2 cellular contexts compared by ENCODE assay signal in the genomic region with DNA sequence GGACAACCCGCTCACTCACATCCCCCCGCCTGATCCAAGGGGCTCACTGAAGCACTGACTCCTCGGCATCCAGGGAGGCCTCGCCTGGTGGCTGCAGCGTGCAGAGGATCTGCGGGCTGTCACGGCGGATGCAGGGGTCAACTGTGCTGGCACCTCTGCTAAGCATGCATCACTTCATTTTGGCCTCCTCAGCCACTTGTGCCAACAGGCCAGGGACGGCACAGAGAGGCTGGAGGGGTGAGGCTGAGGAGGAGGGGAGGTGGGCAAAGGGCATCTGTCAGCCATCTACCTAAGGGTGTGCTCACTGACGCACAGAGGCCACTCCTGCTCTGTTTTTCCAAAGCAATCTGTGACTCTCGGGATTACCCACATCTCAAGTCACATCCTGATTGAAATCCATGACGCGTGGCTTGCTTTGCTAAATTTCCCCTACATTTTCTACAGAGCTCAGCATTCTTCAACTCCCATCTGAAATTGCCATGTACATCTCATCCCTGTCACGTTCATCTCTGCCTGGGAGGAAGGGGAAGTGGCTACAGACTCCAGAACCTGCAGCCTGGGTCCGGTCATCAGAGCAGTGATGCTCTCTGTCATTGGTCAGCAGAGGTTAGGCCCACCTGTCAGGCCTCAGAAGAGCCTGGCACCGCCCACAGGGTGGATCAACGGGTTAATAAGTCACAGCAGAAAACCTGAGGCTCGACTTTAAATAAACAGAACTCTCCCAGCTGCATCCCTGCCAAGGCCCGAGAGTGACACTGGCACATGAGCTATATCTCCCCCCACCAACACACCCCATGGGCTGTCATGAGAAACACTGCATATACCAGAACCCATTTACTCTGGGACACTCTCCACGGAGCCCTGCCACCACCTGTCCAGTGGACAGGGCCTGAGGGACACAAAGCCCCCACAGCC.
A peak's percentile ranks its signal among the peaks of the same experiment; 100 is the strongest.
TF ChIP-seq lines count a peak whose summit lies in the region.

No MANE protein-coding gene starts in this region.

TF ChIP-seq in HCT116, 20 proteins besides CTCF, POLR2A, EP300 and RAD21:
- TF ChIP-seq ZFX (IDR thresholded peaks at IDR 0.05), result no peak
- no peak for TF ChIP-seq EGR1 (IDR thresholded peaks at IDR 0.05; ENCODE audit: low read depth)
- no peak for TF ChIP-seq EZH2phosphoT487 (IDR thresholded peaks at IDR 0.05; ENCODE audit: borderline replicate concordance)
- no peak for TF ChIP-seq SRF (IDR thresholded peaks at IDR 0.05; ENCODE audit: low read depth)
- no peak for TF ChIP-seq JUND (IDR thresholded peaks at IDR 0.05)
- no peak for TF ChIP-seq POLR2AphosphoS5 (IDR thresholded peaks at IDR 0.05; ENCODE audit: low read depth, low read length)
- TF ChIP-seq, protein P1, sequence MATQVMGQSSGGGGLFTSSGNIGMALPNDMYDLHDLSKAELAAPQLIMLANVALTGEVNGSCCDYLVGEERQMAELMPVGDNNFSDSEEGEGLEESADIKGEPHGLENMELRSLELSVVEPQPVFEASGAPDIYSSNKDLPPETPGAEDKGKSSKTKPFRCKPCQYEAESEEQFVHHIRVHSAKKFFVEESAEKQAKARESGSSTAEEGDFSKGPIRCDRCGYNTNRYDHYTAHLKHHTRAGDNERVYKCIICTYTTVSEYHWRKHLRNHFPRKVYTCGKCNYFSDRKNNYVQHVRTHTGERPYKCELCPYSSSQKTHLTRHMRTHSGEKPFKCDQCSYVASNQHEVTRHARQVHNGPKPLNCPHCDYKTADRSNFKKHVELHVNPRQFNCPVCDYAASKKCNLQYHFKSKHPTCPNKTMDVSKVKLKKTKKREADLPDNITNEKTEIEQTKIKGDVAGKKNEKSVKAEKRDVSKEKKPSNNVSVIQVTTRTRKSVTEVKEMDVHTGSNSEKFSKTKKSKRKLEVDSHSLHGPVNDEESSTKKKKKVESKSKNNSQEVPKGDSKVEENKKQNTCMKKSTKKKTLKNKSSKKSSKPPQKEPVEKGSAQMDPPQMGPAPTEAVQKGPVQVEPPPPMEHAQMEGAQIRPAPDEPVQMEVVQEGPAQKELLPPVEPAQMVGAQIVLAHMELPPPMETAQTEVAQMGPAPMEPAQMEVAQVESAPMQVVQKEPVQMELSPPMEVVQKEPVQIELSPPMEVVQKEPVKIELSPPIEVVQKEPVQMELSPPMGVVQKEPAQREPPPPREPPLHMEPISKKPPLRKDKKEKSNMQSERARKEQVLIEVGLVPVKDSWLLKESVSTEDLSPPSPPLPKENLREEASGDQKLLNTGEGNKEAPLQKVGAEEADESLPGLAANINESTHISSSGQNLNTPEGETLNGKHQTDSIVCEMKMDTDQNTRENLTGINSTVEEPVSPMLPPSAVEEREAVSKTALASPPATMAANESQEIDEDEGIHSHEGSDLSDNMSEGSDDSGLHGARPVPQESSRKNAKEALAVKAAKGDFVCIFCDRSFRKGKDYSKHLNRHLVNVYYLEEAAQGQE (IDR thresholded peaks at IDR 0.05; ENCODE audit: low read depth), result no peak
- TF ChIP-seq, protein P2, sequence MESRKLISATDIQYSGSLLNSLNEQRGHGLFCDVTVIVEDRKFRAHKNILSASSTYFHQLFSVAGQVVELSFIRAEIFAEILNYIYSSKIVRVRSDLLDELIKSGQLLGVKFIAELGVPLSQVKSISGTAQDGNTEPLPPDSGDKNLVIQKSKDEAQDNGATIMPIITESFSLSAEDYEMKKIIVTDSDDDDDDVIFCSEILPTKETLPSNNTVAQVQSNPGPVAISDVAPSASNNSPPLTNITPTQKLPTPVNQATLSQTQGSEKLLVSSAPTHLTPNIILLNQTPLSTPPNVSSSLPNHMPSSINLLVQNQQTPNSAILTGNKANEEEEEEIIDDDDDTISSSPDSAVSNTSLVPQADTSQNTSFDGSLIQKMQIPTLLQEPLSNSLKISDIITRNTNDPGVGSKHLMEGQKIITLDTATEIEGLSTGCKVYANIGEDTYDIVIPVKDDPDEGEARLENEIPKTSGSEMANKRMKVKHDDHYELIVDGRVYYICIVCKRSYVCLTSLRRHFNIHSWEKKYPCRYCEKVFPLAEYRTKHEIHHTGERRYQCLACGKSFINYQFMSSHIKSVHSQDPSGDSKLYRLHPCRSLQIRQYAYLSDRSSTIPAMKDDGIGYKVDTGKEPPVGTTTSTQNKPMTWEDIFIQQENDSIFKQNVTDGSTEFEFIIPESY (IDR thresholded peaks at IDR 0.05; ENCODE audit: extremely low read depth, insufficient replicate concordance, low read length), result no peak
- TF ChIP-seq, protein P3, sequence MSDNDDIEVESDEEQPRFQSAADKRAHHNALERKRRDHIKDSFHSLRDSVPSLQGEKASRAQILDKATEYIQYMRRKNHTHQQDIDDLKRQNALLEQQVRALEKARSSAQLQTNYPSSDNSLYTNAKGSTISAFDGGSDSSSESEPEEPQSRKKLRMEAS (IDR thresholded peaks at IDR 0.05), result no peak
- no peak for TF ChIP-seq ELF1 (IDR thresholded peaks at IDR 0.05; ENCODE audit: borderline replicate concordance, low read depth)
- no peak for TF ChIP-seq SP1 (IDR thresholded peaks at IDR 0.05; ENCODE audit: low read depth)
- TF ChIP-seq FOSL1 (IDR thresholded peaks at IDR 0.05; ENCODE audit: low read depth), result no peak
- TF ChIP-seq CBX3 (IDR thresholded peaks at IDR 0.05; ENCODE audit: low read depth), result no peak
- TF ChIP-seq TCF7L2 (IDR thresholded peaks at IDR 0.05; ENCODE audit: borderline replicate concordance, extremely low read depth, insufficient read depth, insufficient read length), result no peak
- TF ChIP-seq ZNF274 (IDR thresholded peaks at IDR 0.05; ENCODE audit: low read depth, low read length), result no peak

TF ChIP-seq in GM12878, 131 proteins besides CTCF, POLR2A, EP300 and RAD21:
- no peak for TF ChIP-seq NFYA (IDR thresholded peaks at IDR 0.05; ENCODE audit: borderline replicate concordance, low read depth, low read length)
- peak; percentile 36; the same call in 1 of the 2 replicates for TF ChIP-seq SPI1 (IDR thresholded peaks at IDR 0.05; ENCODE audit: borderline replicate concordance, insufficient read depth, low read depth, low read length)
- no peak for TF ChIP-seq BRCA1 (IDR thresholded peaks at IDR 0.05; ENCODE audit: low read depth, low read length)
